ENCODE assay signal across 11 cellular contexts in genomic region chr1:152926091-152926490, GRCh38. TPM values are rescaled to one million over a fixed set of nuclear protein-coding genes. Genes with fewer than 3 reads are reported as not detected.
DNase-seq lines count a peak whose midpoint lies in the region; ATAC-seq, FAIRE-seq and TF ChIP-seq lines count a peak whose summit lies in the region.
"Had no signal": no experiment of that assay in that cellular context is flagged by ENCODE, and none has a peak within 500 bp of the region (broad histone marks: within the 10 kb centered on the region; RNA-seq: fewer than 3 reads in every experiment).

No MANE protein-coding gene starts in this region.

- H3K4me3 ChIP-seq in MG63: no peak overlapping the region
- H3K4me3 ChIP-seq in esophagus squamous epithelium: no peak overlapping the region
- no peak overlapping the region for H3K4me3 ChIP-seq in coronary artery

- no peaks in the 10 kb centered on the region for H3K4me1 ChIP-seq in esophagus squamous epithelium

- H3K36me3 ChIP-seq in MG63 (no peaks in the 10 kb centered on the region), esophagus squamous epithelium (no peaks in the 10 kb centered on the region)

- no peaks in the 10 kb centered on the region for H3K9me3 Mint-ChIP-seq in natural killer cell treated with Interleukin-12 subunit alpha and Interleukin-12 subunit beta and Interleukin-15 and Interleukin-18, amount 100 ng/mL, for 72 hours
- H3K9me3 Mint-ChIP-seq: activated naive CD8-positive, alpha-beta T cell treated with anti-CD3 and anti-CD28 coated beads, Interleukin-2, amount 50 U/mL, for 24 hours; immature natural killer cell; T-cell had no signal

- intact Hi-C loops in esophagus squamous epithelium (cut with DNase I): loop anchor here (5.0 kb wide), 1 partner anchor 54 kb away; no protein-coding TSS in a partner anchor

- WGBS in esophagus squamous epithelium, 2 donors: 55 to 75% methylated on average over 3 of the region's 3 CpGs

- ATAC-seq in T-helper 17 cell: no peak
- ATAC-seq in natural killer cell treated with Interleukin-12 subunit alpha and Interleukin-12 subunit beta and Interleukin-15 and Interleukin-18, amount 100 ng/mL, for 72 hours: no peak
- ATAC-seq: activated naive CD8-positive, alpha-beta T cell treated with anti-CD3 and anti-CD28 coated beads, Interleukin-2, amount 50 U/mL, for 24 hours; T-cell had no signal

- TF ChIP-seq CTCF in esophagus squamous epithelium (IDR thresholded peaks at IDR 0.05): peak; percentile 32 to 84 (median 48)
- TF ChIP-seq CTCF in coronary artery (IDR thresholded peaks at IDR 0.05): no peak

- H3K27me3 ChIP-seq in MG63 (peaks cover 2% of the 10 kb centered on the region; the same call in 1 of the 2 replicates), esophagus squamous epithelium (no peaks in the 10 kb centered on the region)

- H3K9me3 ChIP-seq in MG63: no peaks in the 10 kb centered on the region
- no peaks in the 10 kb centered on the region for H3K9me3 ChIP-seq in esophagus squamous epithelium
- H3K9me3 ChIP-seq in T-helper 17 cell (ENCODE audit: control insufficient read depth, low read length, poor library complexity, severe bottlenecking): no peaks in the 10 kb centered on the region

- peak; percentile 90 for FAIRE-seq in GM12892 (lab: Jason Lieb, UNC)

- H3K27me3 Mint-ChIP-seq in T-helper 17 cell: peaks cover 45% of the 10 kb centered on the region
- H3K27me3 Mint-ChIP-seq in natural killer cell treated with Interleukin-12 subunit alpha and Interleukin-12 subunit beta and Interleukin-15 and Interleukin-18, amount 100 ng/mL, for 72 hours: peaks cover 15 to 25% of the 10 kb centered on the region in 2 donors

- H3K4me1 Mint-ChIP-seq in T-helper 17 cell: no peaks in the 10 kb centered on the region
- no peaks in the 10 kb centered on the region for H3K4me1 Mint-ChIP-seq in natural killer cell treated with Interleukin-12 subunit alpha and Interleukin-12 subunit beta and Interleukin-15 and Interleukin-18, amount 100 ng/mL, for 72 hours (ENCODE audit: low read depth in 2 of 2)
- H3K4me1 Mint-ChIP-seq: activated naive CD8-positive, alpha-beta T cell treated with anti-CD3 and anti-CD28 coated beads, Interleukin-2, amount 50 U/mL, for 24 hours; immature natural killer cell; T-cell had no signal

- H3K27ac ChIP-seq in esophagus squamous epithelium: no peak overlapping the region
- no peak overlapping the region for H3K27ac ChIP-seq in coronary artery

- TF ChIP-seq POLR2A in GM12892 (IDR thresholded peaks at IDR 0.05; ENCODE audit: low read depth, low read length) (no peak), esophagus squamous epithelium (IDR thresholded peaks at IDR 0.05) (no peak)

- DNase-seq in ACHN: peak; percentile 30
- DNase-seq in GM12892 (ENCODE audit: insufficient read length): no peak
- peak; percentile 23 for DNase-seq in MG63
- no peak for DNase-seq in esophagus squamous epithelium (lab: John Stamatoyannopoulos, UW)
- no peak for DNase-seq in middle frontal gyrus (ENCODE audit: extremely low spot score, low spot score)
- DNase-seq in T-helper 17 cell: no peak
- no peak for DNase-seq in coronary artery (ENCODE audit: low spot score)
- no peak for DNase-seq in natural killer cell treated with Interleukin-12 subunit alpha and Interleukin-12 subunit beta and Interleukin-15 and Interleukin-18, amount 100 ng/mL, for 72 hours (ENCODE audit: low spot score)
- DNase-seq: activated naive CD8-positive, alpha-beta T cell treated with anti-CD3 and anti-CD28 coated beads, Interleukin-2, amount 50 U/mL, for 24 hours; immature natural killer cell; T-cell had no signal

- peaks cover 2% of the 10 kb centered on the region for H3K36me3 Mint-ChIP-seq in T-helper 17 cell (ENCODE audit: low read depth)
- no peaks in the 10 kb centered on the region for H3K36me3 Mint-ChIP-seq in natural killer cell treated with Interleukin-12 subunit alpha and Interleukin-12 subunit beta and Interleukin-15 and Interleukin-18, amount 100 ng/mL, for 72 hours
- H3K36me3 Mint-ChIP-seq: immature natural killer cell, T-cell had no signal

- no peak overlapping the region for H3K4me3 Mint-ChIP-seq in T-helper 17 cell
- no peak overlapping the region for H3K4me3 Mint-ChIP-seq in natural killer cell treated with Interleukin-12 subunit alpha and Interleukin-12 subunit beta and Interleukin-15 and Interleukin-18, amount 100 ng/mL, for 72 hours
- H3K4me3 Mint-ChIP-seq: activated naive CD8-positive, alpha-beta T cell treated with anti-CD3 and anti-CD28 coated beads, Interleukin-2, amount 50 U/mL, for 24 hours; immature natural killer cell; T-cell had no signal

- H3K27ac Mint-ChIP-seq in T-helper 17 cell: no peak overlapping the region
- H3K27ac Mint-ChIP-seq in natural killer cell treated with Interleukin-12 subunit alpha and Interleukin-12 subunit beta and Interleukin-15 and Interleukin-18, amount 100 ng/mL, for 72 hours: no peak overlapping the region
- H3K27ac Mint-ChIP-seq: activated naive CD8-positive, alpha-beta T cell treated with anti-CD3 and anti-CD28 coated beads, Interleukin-2, amount 50 U/mL, for 24 hours; immature natural killer cell; T-cell had no signal

- in situ Hi-C loops in ACHN (cut with HindIII; ENCODE audit: low pct_ligation_motif_present, low pct_unique_long_range_greater_than_20kb, low sequenced_read_pairs): no loop called here

RNA-seq across cellular contexts. Expression of gene IVL, which starts 17.7 kb away (rescaled TPM):
- 4.3 TPM for polyA plus RNA-seq in GM12892 (2012; ENCODE audit: missing spikeins)
- not detected in 2 replicates for total RNA-seq in MG63 (2014; rRNA removed; shearing (Covaris generic); ENCODE audit: low replicate concordance)
- total RNA-seq in esophagus squamous epithelium (100 to 1,000 TPM; 155 to 336 (median 262) TPM), T-helper 17 cell (not detected)
- not detected for total RNA-seq in natural killer cell treated with Interleukin-12 subunit alpha and Interleukin-12 subunit beta and Interleukin-15 and Interleukin-18, amount 100 ng/mL, for 72 hours
- total RNA-seq: T-cell had no signal
- polyA plus RNA-seq: immature natural killer cell had no signal

RNA-seq across cellular contexts. Expression of gene SPRR5, which starts 20.9 kb away (rescaled TPM):
- polyA plus RNA-seq in GM12892 (2012; ENCODE audit: missing spikeins): not detected
- total RNA-seq in MG63 (2014; rRNA removed; shearing (Covaris generic); ENCODE audit: low replicate concordance): not detected in 2 replicates
- total RNA-seq in esophagus squamous epithelium: 1 to 10 TPM in 2 of 4 donors, not detected in 2; 1.3 to 2.2 TPM
- not detected for total RNA-seq in T-helper 17 cell
- total RNA-seq in natural killer cell treated with Interleukin-12 subunit alpha and Interleukin-12 subunit beta and Interleukin-15 and Interleukin-18, amount 100 ng/mL, for 72 hours: not detected
- total RNA-seq: T-cell had no signal
- polyA plus RNA-seq: immature natural killer cell had no signal

RNA-seq across cellular contexts. Expression of gene SPRR4, which starts 44.4 kb away (rescaled TPM):
- not detected for polyA plus RNA-seq in GM12892 (2012; ENCODE audit: missing spikeins)
- total RNA-seq in MG63 (2014; rRNA removed; shearing (Covaris generic); ENCODE audit: low replicate concordance): not detected in 2 replicates
- total RNA-seq in esophagus squamous epithelium (1 to 10 TPM in 2 of 4 donors, under 1 TPM in 1, not detected in 1; 0.64 to 6.4 (median 1.3) TPM), T-helper 17 cell (not detected)
- total RNA-seq in natural killer cell treated with Interleukin-12 subunit alpha and Interleukin-12 subunit beta and Interleukin-15 and Interleukin-18, amount 100 ng/mL, for 72 hours: not detected
- total RNA-seq: T-cell had no signal
- polyA plus RNA-seq: immature natural killer cell had no signal

RNA-seq across cellular contexts. Expression of gene SMCP, which starts 48.0 kb away (rescaled TPM):
- polyA plus RNA-seq in GM12892 (2012; ENCODE audit: missing spikeins): not detected
- total RNA-seq in MG63 (2014; rRNA removed; shearing (Covaris generic); ENCODE audit: low replicate concordance): not detected in 2 replicates
- total RNA-seq in esophagus squamous epithelium (not detected), T-helper 17 cell (not detected)
- total RNA-seq in natural killer cell treated with Interleukin-12 subunit alpha and Interleukin-12 subunit beta and Interleukin-15 and Interleukin-18, amount 100 ng/mL, for 72 hours: not detected
- total RNA-seq: T-cell had no signal
- polyA plus RNA-seq: immature natural killer cell had no signal

RNA-seq across cellular contexts. Expression of gene SPRR1A, which starts 57.8 kb away (rescaled TPM):
- polyA plus RNA-seq in GM12892 (2012; ENCODE audit: missing spikeins): not detected
- total RNA-seq in MG63 (2014; rRNA removed; shearing (Covaris generic); ENCODE audit: low replicate concordance): not detected in 2 replicates
- 1,000 to 10,000 TPM in 1 of 4 donors, 100 to 1,000 TPM in 2, 10 to 100 TPM in 1; 57.4 to 1,951 (median 348) TPM for total RNA-seq in esophagus squamous epithelium
- total RNA-seq in T-helper 17 cell: not detected
- total RNA-seq in natural killer cell treated with Interleukin-12 subunit alpha and Interleukin-12 subunit beta and Interleukin-15 and Interleukin-18, amount 100 ng/mL, for 72 hours: not detected
- total RNA-seq: T-cell had no signal
- polyA plus RNA-seq: immature natural killer cell had no signal

Comparison
In these comparisons a context has a peak if more than half of its experiments do, and no peak if none do; other contexts are left out.
1. DNase-seq: peak in ACHN (single experiment) and MG63 (single experiment); none in GM12892 (single experiment), esophagus squamous epithelium (single experiment), middle frontal gyrus (single experiment), T-helper 17 cell (0 of 3), coronary artery (single experiment) and natural killer cell treated with Interleukin-12 subunit alpha and Interleukin-12 subunit beta and Interleukin-15 and Interleukin-18, amount 100 ng/mL, for 72 hours (single experiment).
2. RNA of gene IVL, which starts 17.7 kb away (total RNA-seq): 155 to 336 TPM in esophagus squamous epithelium; not detected in MG63, not detected in T-helper 17 cell and not detected in natural killer cell treated with Interleukin-12 subunit alpha and Interleukin-12 subunit beta and Interleukin-15 and Interleukin-18, amount 100 ng/mL, for 72 hours; every median in the first group is over 100 times any median in the second.